In the genomic region with DNA sequence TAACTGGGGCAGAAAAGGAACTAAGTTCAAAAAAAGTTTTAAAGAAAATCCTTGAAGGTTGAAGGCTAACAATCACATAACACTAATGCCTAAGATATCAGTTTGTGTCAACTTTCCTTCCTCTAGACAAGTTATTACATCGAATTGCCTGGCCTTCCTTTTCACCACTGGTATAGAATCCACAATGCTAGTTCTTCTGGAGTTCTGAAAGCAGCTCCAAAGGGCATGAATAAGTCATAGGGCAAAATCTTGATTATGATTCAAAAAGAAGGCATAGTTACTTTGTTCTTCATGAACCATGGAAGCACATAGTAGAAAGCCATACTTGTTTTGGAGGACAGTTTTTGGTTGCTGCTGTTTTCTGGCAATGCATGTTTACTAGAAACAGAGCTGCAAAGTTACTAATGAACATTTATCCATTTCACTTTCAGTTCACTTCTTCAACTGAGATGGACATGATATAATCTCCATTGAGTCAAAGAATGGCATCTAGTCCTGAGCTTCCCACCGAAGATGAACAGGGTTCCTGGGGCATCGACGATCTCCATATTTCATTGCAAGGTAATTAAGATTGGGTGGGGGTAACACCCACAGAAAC, we compare ENCODE assay signal across 9 cellular contexts. TPM values are rescaled to one million over a fixed set of nuclear protein-coding genes. Genes with fewer than 3 reads are reported as not detected.
DNase-seq lines count a peak whose midpoint lies in the region; ATAC-seq and TF ChIP-seq lines count a peak whose summit lies in the region.
"Had no signal": no experiment of that assay in that cellular context is flagged by ENCODE, and none has a peak within 500 bp of the region (broad histone marks: within the 10 kb centered on the region; RNA-seq: fewer than 3 reads in every experiment).

No MANE protein-coding gene starts in this region.

- in situ Hi-C loops in GM23248 (cut with MboI): no loop called here

- H3K4me2 ChIP-seq in GM23248 (ENCODE audit: unreplicated experiment): peak overlapping the region; percentile 44

- H3F3A ChIP-seq in GM23248 (ENCODE audit: insufficient read depth): no peaks in the 10 kb centered on the region

- intact Hi-C loops in head of caudate nucleus (cut with DNase I): no loop called here

- H3K4me3 ChIP-seq in GM23248 (no peak overlapping the region), WI38 (ENCODE audit: low read depth, low read length) (peak overlapping the region; percentile 27), foreskin fibroblast (ENCODE audit: low read depth in 1 of 2, low read length in 2 of 2) (peak overlapping the region; percentile 6 to 39)

- H3K9me3 ChIP-seq in GM23248 (ENCODE audit: low read depth): no peaks in the 10 kb centered on the region

- DNase-seq in GM23248 (no peak), foreskin fibroblast (peak in 1 of 2 donors; percentile 9), cerebellar cortex (ENCODE audit: low spot score) (no peak), head of caudate nucleus (no peak), putamen (ENCODE audit: low spot score) (no peak)
- DNase-seq in stimulated activated naive CD8-positive, alpha-beta T cell treated with anti-CD3 and anti-CD28 coated beads, Interleukin-15, Interleukin-2, amounts not matched to agents 100 U/mL and 50 U/mL, for 24 hours: no peak
- DNase-seq: NCI-H1105; stimulated activated naive B cell treated with anti-CD40 and anti-IgM and Interleukin-4, amounts not matched to agents 10 μg/mL and 1 μg/mL and 100 μg/mL, for 72 hours had no signal

- no peak overlapping the region for H3K9ac ChIP-seq in GM23248

- H4K20me1 ChIP-seq in GM23248 (ENCODE audit: insufficient read depth): no peaks in the 10 kb centered on the region

- peaks cover 24% of the 10 kb centered on the region for H3K4me1 ChIP-seq in GM23248 (ENCODE audit: insufficient read depth)

- ATAC-seq in stimulated activated naive CD8-positive, alpha-beta T cell treated with anti-CD3 and anti-CD28 coated beads, Interleukin-15, Interleukin-2, amounts not matched to agents 100 U/mL and 50 U/mL, for 24 hours: peak; percentile 36
- ATAC-seq: stimulated activated naive B cell treated with anti-CD40 and anti-IgM and Interleukin-4, amounts not matched to agents 10 μg/mL and 1 μg/mL and 100 μg/mL, for 72 hours had no signal

- TF ChIP-seq CTCF in WI38 (IDR thresholded peaks at IDR 0.05; ENCODE audit: low read depth, low read length) (no peak), foreskin fibroblast (IDR thresholded peaks at IDR 0.05; ENCODE audit: low read depth, low read length) (no peak)

- no peaks in the 10 kb centered on the region for H3K36me3 ChIP-seq in GM23248 (ENCODE audit: low read depth)

- WGBS in GM23248 (ENCODE audit: low coverage in 1 of 2, low lambda C conversion rate in 2 of 2, missing lambda C conversion rate in 2 of 2), 2 experiments: 92 to 96% methylated on average over 4 of the region's 4 CpGs

- H2AFZ ChIP-seq in GM23248: peak overlapping the region; percentile 49; the same call in 1 of the 2 replicates

- H3K9me2 ChIP-seq in GM23248 (ENCODE audit: insufficient read depth): no peaks in the 10 kb centered on the region

- H3K27me3 ChIP-seq in GM23248 (replicated peaks; ENCODE audit: insufficient read depth): no peaks in the 10 kb centered on the region

- no peak overlapping the region for H3K27ac ChIP-seq in GM23248

- no peaks in the 10 kb centered on the region for H3K79me2 ChIP-seq in GM23248 (ENCODE audit: insufficient read depth)

RNA-seq across cellular contexts. Expression of a gene that starts 56.0 kb away (rescaled TPM):
- total RNA-seq in GM23248 (2014; rRNA removed; shearing (Covaris generic)): 3.5 and 4.4 TPM in 2 replicates
- 1.8 and 2.8 TPM in 2 replicates for polyA plus RNA-seq in GM23248 (2016; fragmentation: Nextera tagmentation; extraction: Ambion mirVana)
